2 cellular contexts compared by ENCODE assay signal in the genomic region with DNA sequence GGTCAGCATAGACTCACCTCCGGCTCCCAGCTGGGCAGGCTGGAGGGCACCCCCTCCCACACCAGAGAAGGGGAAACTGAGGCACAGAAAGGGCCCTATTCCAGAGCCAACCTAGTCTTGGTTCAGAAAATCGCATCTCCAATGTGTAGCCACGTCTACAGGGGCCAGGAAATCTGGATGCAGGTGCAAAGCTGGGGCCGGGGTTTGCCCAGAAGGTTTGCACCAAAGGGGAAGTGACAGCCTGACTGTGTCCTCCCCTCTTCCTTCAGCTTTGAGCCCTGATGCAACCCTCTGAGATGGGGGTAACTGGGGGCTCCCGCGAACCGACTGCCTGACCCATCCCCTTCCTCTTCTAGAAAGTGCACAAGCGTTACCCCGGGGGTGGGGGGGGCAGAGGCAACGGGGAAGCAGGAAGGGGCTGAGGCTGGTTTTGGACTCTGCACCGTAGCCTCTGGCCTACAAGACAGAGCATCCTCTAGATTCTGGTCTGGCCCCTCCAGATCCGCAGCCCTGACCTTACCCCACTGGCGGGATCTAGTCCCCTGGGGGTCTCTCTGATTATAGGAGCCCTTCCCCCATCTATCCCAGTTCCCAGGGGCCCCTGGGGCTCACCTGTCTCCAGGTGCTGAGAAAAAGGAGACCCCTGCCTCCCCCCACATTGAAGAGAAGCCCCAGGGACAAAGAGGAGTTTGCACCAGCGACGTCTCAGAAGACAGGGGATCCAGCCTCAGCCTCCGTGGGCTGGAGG.
TF ChIP-seq lines count a peak whose summit lies in the region.

No MANE protein-coding gene starts in this region.

TF ChIP-seq in HepG2, 621 proteins besides CTCF, POLR2A, EP300 and RAD21:
- TF ChIP-seq EZH2 (conservative IDR thresholded peaks at IDR 0.05; ENCODE audit: low read depth, low read length) = peak; percentile 31; the same call in 1 of the 2 replicates
- no peak for TF ChIP-seq FOXA3 (CRISPR knock-in tag; IDR thresholded peaks at IDR 0.05)

TF ChIP-seq in H1, 55 proteins besides CTCF, POLR2A, EP300 and RAD21:
- TF ChIP-seq SUZ12 (IDR thresholded peaks at IDR 0.05; ENCODE audit: low read length) (peak; percentile 76), MAFK (IDR thresholded peaks at IDR 0.05; ENCODE audit: low read depth, low read length) (no peak), EZH2 (IDR thresholded peaks at IDR 0.05; ENCODE audit: low read depth, low read length, severe bottlenecking) (peak; percentile 58)
